Comparison of ENCODE assay signal across 13 cellular contexts in genomic region chr4:40403079-40403478, GRCh38.
"Had no signal": no experiment of that assay in that cellular context is flagged by ENCODE, and none has a peak within 500 bp of the region (broad histone marks: within the 10 kb centered on the region; RNA-seq: fewer than 3 reads in every experiment).

No MANE protein-coding gene starts in this region.

- H3K4me1 Mint-ChIP-seq: activated naive CD8-positive, alpha-beta T cell treated with anti-CD3 and anti-CD28 coated beads, Interleukin-2, amount 10 ng/mL, durations not matched to agents 7 days and 5 days had no signal

- H3K27ac Mint-ChIP-seq: activated CD4-positive, alpha-beta memory T cell treated with anti-CD3 and anti-CD28 coated beads for 36 hours; activated naive CD8-positive, alpha-beta T cell treated with anti-CD3 and anti-CD28 coated beads, Interleukin-2, amount 10 ng/mL, durations not matched to agents 7 days and 5 days; T-helper 2 cell treated with Interferon-gamma antibody and Interleukin-4, amounts not matched to agents 5 μg/mL and 100 μg/mL, for 36 hours had no signal

- DNase-seq: activated CD4-positive, alpha-beta memory T cell treated with anti-CD3 and anti-CD28 coated beads for 36 hours; activated CD4-positive, alpha-beta T cell treated with anti-CD3 and anti-CD28 coated beads for 1 hour; activated naive CD8-positive, alpha-beta T cell treated with anti-CD3 and anti-CD28 coated beads, Interleukin-2, amount 10 ng/mL, durations not matched to agents 7 days and 5 days; activated T-cell treated with anti-CD3 and anti-CD28 coated beads, Interleukin-2, amount 50 U/mL, for 48 hours; gastrocnemius medialis; heart right ventricle; naive thymus-derived CD8-positive, alpha-beta T cell; stimulated activated CD4-positive, alpha-beta T cell treated with anti-CD3 and anti-CD28 coated beads, Interleukin-2, amount 100 ng/mL, for 48 hours; stimulated activated naive CD4-positive, alpha-beta T cell treated with Interleukin-2 at 50 U/mL for 16 hours had no signal

- H3K4me1 ChIP-seq: ascending aorta, gastrocnemius medialis, heart right ventricle had no signal

- H3K27me3 ChIP-seq: ascending aorta, gastrocnemius medialis, suprapubic skin, vagina had no signal

- H3K4me3 ChIP-seq: ascending aorta, gastrocnemius medialis, heart right ventricle, suprapubic skin, vagina had no signal

- ATAC-seq: gastrocnemius medialis; naive thymus-derived CD8-positive, alpha-beta T cell had no signal

- H3K27ac ChIP-seq: ascending aorta, gastrocnemius medialis, heart right ventricle, vagina had no signal

- H3K27me3 Mint-ChIP-seq: activated naive CD8-positive, alpha-beta T cell treated with anti-CD3 and anti-CD28 coated beads, Interleukin-2, amount 10 ng/mL, durations not matched to agents 7 days and 5 days; naive thymus-derived CD8-positive, alpha-beta T cell had no signal

- H3K36me3 ChIP-seq: ascending aorta, gastrocnemius medialis, heart right ventricle, suprapubic skin, vagina had no signal

- H3K9me3 ChIP-seq: ascending aorta, gastrocnemius medialis, suprapubic skin, vagina had no signal

- H3K4me3 Mint-ChIP-seq: activated CD4-positive, alpha-beta memory T cell treated with anti-CD3 and anti-CD28 coated beads for 36 hours; activated naive CD8-positive, alpha-beta T cell treated with anti-CD3 and anti-CD28 coated beads, Interleukin-2, amount 10 ng/mL, durations not matched to agents 7 days and 5 days; naive thymus-derived CD8-positive, alpha-beta T cell; T-helper 2 cell treated with Interferon-gamma antibody and Interleukin-4, amounts not matched to agents 5 μg/mL and 100 μg/mL, for 36 hours had no signal
